Comparison of ENCODE assay signal across 24 cellular contexts in genomic region chr1:4621646-4622045, GRCh38. TPM values are rescaled to one million over a fixed set of nuclear protein-coding genes. Genes with fewer than 3 reads are reported as not detected.
DNase-seq lines count a peak whose midpoint lies in the region; ATAC-seq, FAIRE-seq and TF ChIP-seq lines count a peak whose summit lies in the region.
"Had no signal": no experiment of that assay in that cellular context is flagged by ENCODE, and none has a peak within 500 bp of the region (broad histone marks: within the 10 kb centered on the region; RNA-seq: fewer than 3 reads in every experiment).

No MANE protein-coding gene starts in this region.

- no peak for TF ChIP-seq EP300 in sigmoid colon (IDR thresholded peaks at IDR 0.05)
- no peak for TF ChIP-seq EP300 in HepG2 (IDR thresholded peaks at IDR 0.05; ENCODE audit: low read depth in 2 of 2, low read length in 2 of 2)
- TF ChIP-seq EP300 in HepG2 (CRISPR knock-in tag; IDR thresholded peaks at IDR 0.05; ENCODE audit: borderline replicate concordance) = no peak

- H3K4me3 ChIP-seq in OCI-LY3 (ENCODE audit: low read length) (no peak overlapping the region), sigmoid colon (no peak overlapping the region), HepG2 (replicated peaks in 1 of 3; ENCODE audit: insufficient read depth in 1 of 3, low read depth in 2 of 3, low read length in 3 of 3) (no peak overlapping the region)
- H3K4me3 ChIP-seq: BLaER1 had no signal

- peak; percentile 84 for DNase-seq in MV-4-11 (lab: John Stamatoyannopoulos, UW)
- peak; percentile 11 for DNase-seq in sigmoid colon
- DNase-seq in HepG2 (ENCODE audit: low spot score) = no peak
- DNase-seq in C1 segment of cervical spinal cord (lab: John Stamatoyannopoulos, UW) = no peak
- DNase-seq in UCSD-AML1 (lab: John Stamatoyannopoulos, UW; ENCODE audit: unreplicated experiment) = no peak
- DNase-seq: 8988T; ACHN; BE2C; Caco-2; Calu3; CD4-positive, alpha-beta T cell; CD8-positive, alpha-beta T cell; DMS79 treated with DMSO at 0.1 percent for 48 hours; GF-D8 had no signal

- H3K27me3 ChIP-seq in OCI-LY3 (ENCODE audit: low read depth, low read length) (no peaks in the 10 kb centered on the region; the same call in 1 of the 2 replicates), sigmoid colon (no peaks in the 10 kb centered on the region), HepG2 (ENCODE audit: control insufficient read depth in 1 of 2, insufficient read depth in 2 of 2, low read length in 2 of 2) (peaks cover 1 to 29% of the 10 kb centered on the region in 2 experiments; a peak in 3 of 5 replicates)
- H3K27me3 ChIP-seq: BE2C, BLaER1 had no signal

- POLR2A ChIA-PET in HepG2 (lab: Yijun Ruan, JAX) = no interaction called here

- no TSS peak for BruUV-seq in HepG2 (replicated peaks; lab: Mats Ljungman, UMichigan)

- H3K4me1 ChIP-seq in OCI-LY3 (ENCODE audit: low read length) (peaks cover 12% of the 10 kb centered on the region), sigmoid colon (no peaks in the 10 kb centered on the region), HepG2 (ENCODE audit: insufficient read depth, low read length) (no peaks in the 10 kb centered on the region)
- H3K4me1 ChIP-seq: BE2C, BLaER1, Caco-2 had no signal

- H3K9ac ChIP-seq in OCI-LY3 (ENCODE audit: low read length) = no peak overlapping the region
- no peak overlapping the region for H3K9ac ChIP-seq in HepG2 (ENCODE audit: insufficient read depth, low read depth, low read length)
- H3K9ac ChIP-seq: BLaER1 had no signal

- H4K20me1 ChIP-seq in OCI-LY3 (ENCODE audit: insufficient read depth, low read length) (no peaks in the 10 kb centered on the region), HepG2 (ENCODE audit: insufficient read depth, low read length) (0 out of 2 replicates have a peak, but pooled peaks cover 4% of the 10 kb centered on the region)
- H4K20me1 ChIP-seq: BLaER1 had no signal

- H3K9me3 ChIP-seq in OCI-LY3 (ENCODE audit: insufficient read depth, low read length) (no peaks in the 10 kb centered on the region), sigmoid colon (no peaks in the 10 kb centered on the region), HepG2 (ENCODE audit: low read length) (no peaks in the 10 kb centered on the region)
- H3K9me3 ChIP-seq: BE2C, BLaER1, Caco-2 had no signal

- H3K36me3 ChIP-seq in OCI-LY3 (replicated peaks; ENCODE audit: low read depth, low read length) (no peaks in the 10 kb centered on the region), sigmoid colon (no peaks in the 10 kb centered on the region), HepG2 (replicated peaks in 1 of 2; ENCODE audit: control insufficient read depth in 1 of 2, insufficient read depth in 2 of 2, low read length in 2 of 2) (no peaks in the 10 kb centered on the region)
- H3K36me3 ChIP-seq: BE2C, BLaER1 had no signal

- H2AFZ ChIP-seq in OCI-LY3 (ENCODE audit: low read depth, low read length) (no peak overlapping the region), HepG2 (ENCODE audit: low read length) (no peak overlapping the region)

- H3K27ac ChIP-seq in OCI-LY3 (ENCODE audit: low read length) (no peak overlapping the region), sigmoid colon (no peak overlapping the region), HepG2 (ENCODE audit: extremely low read length, insufficient read depth, low read length) (no peak overlapping the region)
- H3K27ac ChIP-seq: BLaER1, C4-2B had no signal

- no peak for TF ChIP-seq RAD21 in HepG2 (CRISPR knock-in tag; IDR thresholded peaks at IDR 0.05)

- FAIRE-seq in HepG2 (lab: Jason Lieb, UNC) = no peak
- FAIRE-seq: A204.1, D721Med, G401.6, GM12892, GM18507 had no signal

- H3K79me2 ChIP-seq in OCI-LY3 (ENCODE audit: low read length) (no peaks in the 10 kb centered on the region), HepG2 (ENCODE audit: insufficient read depth, low read length) (no peaks in the 10 kb centered on the region)

- TF ChIP-seq POLR2A in sigmoid colon (IDR thresholded peaks at IDR 0.05) = no peak
- TF ChIP-seq POLR2A in HepG2 (IDR thresholded peaks at IDR 0.05; ENCODE audit: insufficient read depth in 1 of 2, low read depth in 2 of 2, low read length in 2 of 2) = no peak

- intact Hi-C loops in sigmoid colon (cut with DNase I) (no loop called here), HepG2 (cut with micrococcal nuclease; ENCODE audit: unreplicated experiment) (no loop called here)

- H3K4me2 ChIP-seq in OCI-LY3 (ENCODE audit: low read length) (peak overlapping the region; percentile 20), HepG2 (ENCODE audit: low read depth, low read length) (no peak overlapping the region)
- H3K4me2 ChIP-seq: BLaER1 had no signal

- no peak for ATAC-seq in HepG2
- ATAC-seq: CD8-positive, alpha-beta T cell had no signal

- 59 to 65% methylated on average over 5 of the region's 5 CpGs for WGBS in sigmoid colon, 2 donors
- 1% methylated on average over 5 of the region's 5 CpGs for WGBS in HepG2 (ENCODE audit: low lambda C conversion rate)

- in situ Hi-C loops in HepG2 (cut with HindIII; ENCODE audit: extremely low pct_ligation_motif_present, low pct_unique_long_range_greater_than_20kb) = no loop called here

- TF ChIP-seq CTCF in OCI-LY3 (IDR thresholded peaks at IDR 0.05; ENCODE audit: low read depth, low read length) (no peak), sigmoid colon (IDR thresholded peaks at IDR 0.05) (no peak), HepG2 (CRISPR knock-in tag; IDR thresholded peaks at IDR 0.05) (no peak)

- CTCF ChIA-PET in HepG2 (lab: Yijun Ruan, JAX; ENCODE audit: low intra/inter-chr PET ratio, low total read pairs) = no interaction called here

TF ChIP-seq in HepG2, 621 proteins besides CTCF, POLR2A, EP300 and RAD21:
- no peak for TF ChIP-seq DNMT3B (CRISPR knock-in tag; conservative IDR thresholded peaks at IDR 0.05)

RNA-seq across cellular contexts. Expression of gene AJAP1, which starts 32.8 kb away (rescaled TPM):
- under 1 TPM; 0.28 to 0.95 (median 0.60) TPM for total RNA-seq in sigmoid colon
- polyA plus RNA-seq in sigmoid colon = under 1 TPM in 2 of 3 donors, not detected in 1; 0.04 to 0.60 TPM
- total RNA-seq in HepG2 (2016; rRNA removed; fragmentation: Illumina TruSeq; extraction: Trizol) = not detected in 2 replicates
- not detected in 2 replicates for total RNA-seq in HepG2 (2016; cell fraction: cytosol; rRNA removed; fragmentation: Illumina TruSeq; extraction: Trizol; ENCODE audit: low read depth)
- total RNA-seq in HepG2 (2016; cell fraction: insoluble cytoplasmic fraction; rRNA removed; fragmentation: Illumina TruSeq; extraction: Trizol) = not detected in 2 replicates
- total RNA-seq in HepG2 (2016; cell fraction: membrane; rRNA removed; fragmentation: Illumina TruSeq; extraction: Trizol) = not detected in 2 replicates
- not detected in 2 replicates for total RNA-seq in HepG2 (2016; cell fraction: nucleus; rRNA removed; fragmentation: Illumina TruSeq; extraction: Trizol)
- not detected in 2 replicates for polyA plus RNA-seq in HepG2 (2011; rRNA removed)
- polyA plus RNA-seq in HepG2 (2011; cell fraction: cytosol; rRNA removed) = not detected in 2 replicates
- polyA plus RNA-seq in HepG2 (2011; cell fraction: nucleus; rRNA removed) = not detected in 2 replicates
- polyA plus RNA-seq in HepG2 (2012) = not detected in 2 replicates
- not detected in 2 replicates for polyA plus RNA-seq in HepG2 (2016; cell fraction: cytosol; fragmentation: Illumina TruSeq; extraction: Trizol; ENCODE audit: low read depth)
- not detected in 2 replicates for polyA plus RNA-seq in HepG2 (2016; cell fraction: insoluble cytoplasmic fraction; fragmentation: Illumina TruSeq; extraction: Trizol; ENCODE audit: low read depth)
- not detected in 2 replicates for polyA plus RNA-seq in HepG2 (2016; cell fraction: membrane; fragmentation: Illumina TruSeq; extraction: Trizol; ENCODE audit: low read depth)
- not detected in 2 replicates for polyA plus RNA-seq in HepG2 (2016; cell fraction: nucleus; fragmentation: Illumina TruSeq; extraction: Trizol; ENCODE audit: insufficient read depth, low read depth)
- not detected in 2 replicates for polyA minus RNA-seq in HepG2 (2011; rRNA and poly(A)+ RNA removed; ENCODE audit: low replicate concordance)
- polyA minus RNA-seq in HepG2 (2011; cell fraction: cytosol; rRNA and poly(A)+ RNA removed) = not detected in 2 replicates
- not detected in 2 replicates for polyA minus RNA-seq in HepG2 (2011; cell fraction: nucleus; rRNA and poly(A)+ RNA removed)
- total RNA-seq: A673, Caco-2, Calu3 had no signal
- polyA plus RNA-seq: AG04450 had no signal

Comparison
In these comparisons a context has a peak if more than half of its experiments do, and no peak if none do; other contexts are left out.
1. DNase-seq: peak in MV-4-11 (single experiment) and sigmoid colon (single experiment); none in HepG2 (single experiment), C1 segment of cervical spinal cord (0 of 14) and UCSD-AML1 (single experiment).